ENCODE assay signal across 9 cellular contexts in the genomic region with DNA sequence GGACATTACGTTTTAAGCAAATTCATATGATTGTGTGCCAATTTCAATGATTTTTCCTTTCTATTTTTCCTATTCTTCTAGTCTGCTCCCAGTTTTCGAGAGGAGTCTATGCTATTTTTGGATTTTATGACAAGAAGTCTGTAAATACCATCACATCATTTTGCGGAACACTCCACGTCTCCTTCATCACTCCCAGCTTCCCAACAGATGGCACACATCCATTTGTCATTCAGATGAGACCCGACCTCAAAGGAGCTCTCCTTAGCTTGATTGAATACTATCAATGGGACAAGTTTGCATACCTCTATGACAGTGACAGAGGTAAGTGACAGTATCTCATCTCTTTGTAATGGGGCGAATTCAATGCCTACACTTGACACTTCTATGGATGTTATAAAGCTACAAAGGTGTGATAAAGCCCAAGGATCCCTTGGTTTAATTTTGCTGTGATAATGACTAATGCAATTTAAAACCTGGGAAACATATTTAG.
"Had no signal": no experiment of that assay in that cellular context is flagged by ENCODE, and none has a peak within 500 bp of the region (broad histone marks: within the 10 kb centered on the region; RNA-seq: fewer than 3 reads in every experiment).

No MANE protein-coding gene starts in this region.

- H3K27ac ChIP-seq: HL-60 had no signal

- ATAC-seq: HCT116, HepG2 had no signal

- H3K36me3 ChIP-seq: HAP-1 had no signal

- H3K36me3 Mint-ChIP-seq: IgD-negative memory B cell had no signal

- H3K27ac Mint-ChIP-seq: HFFc6, IgD-negative memory B cell had no signal

- H3K9me3 ChIP-seq: HAP-1 had no signal

- H3K9me3 Mint-ChIP-seq: HFFc6 had no signal

- DNase-seq: GOT3, H7, HFFc6, KBM-7 had no signal

- H3K4me1 ChIP-seq: HAP-1 had no signal

- H3K4me3 Mint-ChIP-seq: HFFc6, IgD-negative memory B cell had no signal

- H3K4me3 ChIP-seq: HAP-1 had no signal

- H3K27me3 Mint-ChIP-seq: IgD-negative memory B cell had no signal

- H3K4me1 Mint-ChIP-seq: IgD-negative memory B cell had no signal
